Comparison of ENCODE assay signal across 17 cellular contexts in genomic region chr12:50003595-50003994, GRCh38. TPM values are rescaled to one million over a fixed set of nuclear protein-coding genes. Genes with fewer than 3 reads are reported as not detected.
A peak's percentile ranks its signal among the peaks of the same experiment; 100 is the strongest.
DNase-seq lines count a peak whose midpoint lies in the region; ATAC-seq and TF ChIP-seq lines count a peak whose summit lies in the region.
"Had no signal": no experiment of that assay in that cellular context is flagged by ENCODE, and none has a peak within 500 bp of the region (broad histone marks: within the 10 kb centered on the region; RNA-seq: fewer than 3 reads in every experiment).

No MANE protein-coding gene starts in this region.

- intact Hi-C loops in left ventricle myocardium superior (cut with micrococcal nuclease) (no loop called here), right cardiac atrium (cut with DNase I) (no loop called here), uterus (cut with DNase I; ENCODE audit: low total_unique reads) (no loop called here)

- H3K27me3 Mint-ChIP-seq in neural progenitor cell (ENCODE audit: insufficient read depth, low read depth) = no peaks in the 10 kb centered on the region

- H3K4me1 ChIP-seq in right cardiac atrium (ENCODE audit: control insufficient read depth, insufficient read depth, low read length) = peaks cover 2% of the 10 kb centered on the region
- H3K4me1 ChIP-seq in muscle layer of colon (ENCODE audit: insufficient read depth, low read length) = peaks cover 42% of the 10 kb centered on the region
- no peaks in the 10 kb centered on the region for H3K4me1 ChIP-seq in uterus
- no peaks in the 10 kb centered on the region for H3K4me1 ChIP-seq in neural progenitor cell

- TF ChIP-seq CTCF in uterus (IDR thresholded peaks at IDR 0.05) (no peak), neural progenitor cell (IDR thresholded peaks at IDR 0.05) (no peak)

- H3K27me3 ChIP-seq in right cardiac atrium (ENCODE audit: control insufficient read depth, insufficient read depth) (no peaks in the 10 kb centered on the region), muscle layer of colon (ENCODE audit: control insufficient read depth in 1 of 2, insufficient read depth in 2 of 2, low read length in 2 of 2) (no peaks in the 10 kb centered on the region), uterus (no peaks in the 10 kb centered on the region), neural progenitor cell (no peaks in the 10 kb centered on the region)
- H3K27me3 ChIP-seq: BLaER1 treated with 17β-estradiol and CSF1 and Interleukin-3, amounts not matched to agents 10 nM and 100 nM had no signal

- H3K36me3 Mint-ChIP-seq in neural progenitor cell = peaks cover 32% of the 10 kb centered on the region

- H3K4me3 ChIP-seq in right cardiac atrium (ENCODE audit: low read length) (no peak overlapping the region), muscle layer of colon (ENCODE audit: low read depth in 1 of 2, low read length in 2 of 2) (no peak overlapping the region), uterus (no peak overlapping the region), neural progenitor cell (no peak overlapping the region)
- H3K4me3 ChIP-seq: BLaER1 treated with 17β-estradiol and CSF1 and Interleukin-3, amounts not matched to agents 10 nM and 100 nM; PC-9 had no signal

- H3K36me3 ChIP-seq in muscle layer of colon (ENCODE audit: insufficient read depth, low read length) (peaks cover 7% of the 10 kb centered on the region), uterus (no peaks in the 10 kb centered on the region), neural progenitor cell (peaks cover 7% of the 10 kb centered on the region)

- H3K9me3 ChIP-seq in right cardiac atrium (ENCODE audit: control insufficient read depth, low read length) (no peaks in the 10 kb centered on the region), muscle layer of colon (ENCODE audit: low read length) (no peaks in the 10 kb centered on the region), uterus (no peaks in the 10 kb centered on the region), neural progenitor cell (ENCODE audit: low read depth) (no peaks in the 10 kb centered on the region)
- H3K9me3 ChIP-seq: BLaER1 treated with 17β-estradiol and CSF1 and Interleukin-3, amounts not matched to agents 10 nM and 100 nM had no signal

- no peak overlapping the region for H3K27ac Mint-ChIP-seq in neural progenitor cell

- H3K4me1 Mint-ChIP-seq in neural progenitor cell = peaks cover 5% of the 10 kb centered on the region

- no peak for DNase-seq in left ventricle myocardium superior
- DNase-seq in right cardiac atrium = no peak
- peak; percentile 69 for DNase-seq in dermis blood vessel endothelial cell
- DNase-seq in NCI-H524 treated with DMSO at 0.1 percent for 48 hours (lab: John Stamatoyannopoulos, UW) = no peak
- no peak for DNase-seq in uterus
- DNase-seq in mucosa of gallbladder (ENCODE audit: low spot score) = no peak
- no peak for DNase-seq in neural progenitor cell (ENCODE audit: low spot score)
- DNase-seq: 8988T, HCEC 1CT, KG1, NCI-H1092, NCI-H345, NCI-H748 treated with DMSO at 0.1 percent for 48 hours, PC-9 had no signal

- H4K20me1 ChIP-seq in neural progenitor cell (ENCODE audit: low read depth) = peaks cover 16% of the 10 kb centered on the region

- H2AFZ ChIP-seq in neural progenitor cell (replicated peaks) = no peak overlapping the region
- H2AFZ ChIP-seq: PC-9 had no signal

- H3K4me3 Mint-ChIP-seq in neural progenitor cell = no peak overlapping the region

- peak; percentile 43 for ATAC-seq in left ventricle myocardium superior
- no peak for ATAC-seq in right cardiac atrium

- H3K79me2 ChIP-seq in neural progenitor cell (ENCODE audit: low read depth) = peaks cover 13% of the 10 kb centered on the region

- H3F3A ChIP-seq in neural progenitor cell (ENCODE audit: low read depth) = peaks cover 4% of the 10 kb centered on the region

- no peak overlapping the region for H3K27ac ChIP-seq in right cardiac atrium (ENCODE audit: low read length)
- peak overlapping the region; percentile 75 for H3K27ac ChIP-seq in muscle layer of colon (ENCODE audit: low read depth, low read length)
- no peak overlapping the region for H3K27ac ChIP-seq in uterus
- H3K27ac ChIP-seq in neural progenitor cell = no peak overlapping the region
- H3K27ac ChIP-seq: BLaER1 treated with 17β-estradiol and CSF1 and Interleukin-3, amounts not matched to agents 10 nM and 100 nM; PC-9 had no signal

- 55% methylated on average over 2 of the region's 2 CpGs for whole genome bisulfite sequencing in right cardiac atrium

- H3K9ac ChIP-seq in muscle layer of colon (ENCODE audit: low read length) = no peak overlapping the region
- H3K9ac ChIP-seq in neural progenitor cell = no peak overlapping the region
- H3K9ac ChIP-seq: BLaER1 treated with 17β-estradiol and CSF1 and Interleukin-3, amounts not matched to agents 10 nM and 100 nM had no signal

- H3K9me3 Mint-ChIP-seq in neural progenitor cell = no peaks in the 10 kb centered on the region

- TF ChIP-seq POLR2A in uterus (IDR thresholded peaks at IDR 0.05) = no peak

- H3K4me2 ChIP-seq in neural progenitor cell = no peak overlapping the region
- H3K4me2 ChIP-seq: BLaER1 treated with 17β-estradiol and CSF1 and Interleukin-3, amounts not matched to agents 10 nM and 100 nM; PC-9 had no signal

RNA-seq across cellular contexts. Expression of gene RACGAP1, which starts 21.7 kb away (rescaled TPM):
- total RNA-seq in left ventricle myocardium superior = 3.4 TPM
- total RNA-seq in right cardiac atrium = 1 to 10 TPM; 3.2 to 8.2 (median 6.3) TPM
- polyA plus RNA-seq in right cardiac atrium = 1.5 TPM
- total RNA-seq in dermis blood vessel endothelial cell = 19.9 and 67.1 TPM in 2 replicates
- 10 to 100 TPM in 1 of 4 donors, 1 to 10 TPM in 3; 8.5 to 57.8 (median 9.3) TPM for total RNA-seq in uterus
- total RNA-seq in mucosa of gallbladder = 16.6 TPM
- total RNA-seq in neural progenitor cell (ENCODE audit: low replicate concordance) = 121 and 149 TPM in 2 replicates

RNA-seq across cellular contexts. Expression of gene AQP6, which starts 30.8 kb away (rescaled TPM):
- not detected for total RNA-seq in left ventricle myocardium superior
- total RNA-seq in right cardiac atrium = under 1 TPM in 3 of 4 donors, not detected in 1; 0.15 to 0.25 (median 0.17) TPM
- 0.32 TPM for polyA plus RNA-seq in right cardiac atrium
- 0.05 TPM in 1 of 2 replicates, not detected in the other for total RNA-seq in dermis blood vessel endothelial cell
- under 1 TPM in 1 of 4 donors, not detected in 3; 0.35 TPM for total RNA-seq in uterus
- 0.32 TPM for total RNA-seq in mucosa of gallbladder
- total RNA-seq in neural progenitor cell (ENCODE audit: low replicate concordance) = 0.12 TPM in 1 of 2 replicates, not detected in the other
- total RNA-seq: MCF 10A, PC-9 had no signal

RNA-seq across cellular contexts. Expression of gene AQP5, which starts 41.9 kb away (rescaled TPM):
- total RNA-seq in left ventricle myocardium superior (0.40 TPM), right cardiac atrium (1 to 10 TPM; 2.0 to 7.0 (median 2.8) TPM), dermis blood vessel endothelial cell (0.47 and 1.4 TPM in 2 replicates), uterus (1 to 10 TPM in 1 of 4 donors, not detected in 3; 2.3 TPM), mucosa of gallbladder (1.6 TPM), neural progenitor cell (ENCODE audit: low replicate concordance) (0.09 TPM in 1 of 2 replicates, not detected in the other)
- 6.7 TPM for polyA plus RNA-seq in right cardiac atrium
- total RNA-seq: MCF 10A had no signal

RNA-seq across cellular contexts. Expression of gene AQP2, which starts 53.1 kb away (rescaled TPM):
- total RNA-seq in left ventricle myocardium superior (not detected), right cardiac atrium (1 to 10 TPM in 1 of 4 donors, under 1 TPM in 3; 0.17 to 1.1 (median 0.52) TPM), dermis blood vessel endothelial cell (not detected in 2 replicates), uterus (not detected), mucosa of gallbladder (not detected), neural progenitor cell (ENCODE audit: low replicate concordance) (not detected in 2 replicates)
- polyA plus RNA-seq in right cardiac atrium = 0.77 TPM
- total RNA-seq: MCF 10A, PC-9 had no signal

RNA-seq across cellular contexts. Expression of gene ASIC1, which starts 53.8 kb away (rescaled TPM):
- total RNA-seq in left ventricle myocardium superior (0.99 TPM), right cardiac atrium (1 to 10 TPM; 1.3 to 4.5 (median 3.2) TPM), dermis blood vessel endothelial cell (under 0.01 and 0.14 TPM in 2 replicates), uterus (1 to 10 TPM in 2 of 4 donors, not detected in 2; 3.5 to 5.6 TPM), mucosa of gallbladder (4.1 TPM), neural progenitor cell (ENCODE audit: low replicate concordance) (2.5 and 5.6 TPM in 2 replicates)
- polyA plus RNA-seq in right cardiac atrium = 2.0 TPM
